ENCODE assay signal across 24 cellular contexts in genomic region chr15:88264622-88265021, GRCh38. TPM values are rescaled to one million over a fixed set of nuclear protein-coding genes. Genes with fewer than 3 reads are reported as not detected.
"Had no signal": no experiment of that assay in that cellular context is flagged by ENCODE, and none has a peak within 500 bp of the region (broad histone marks: within the 10 kb centered on the region; RNA-seq: fewer than 3 reads in every experiment).

No MANE protein-coding gene starts in this region.

- H3K4me3 ChIP-seq: ovary, psoas muscle, right lobe of liver, sigmoid colon, stomach, thoracic aorta, thyroid gland, tibial nerve, upper lobe of left lung, vagina had no signal

- ATAC-seq: naive thymus-derived CD8-positive, alpha-beta T cell; psoas muscle; right cardiac atrium; right lobe of liver; stimulated activated effector memory CD8-positive, alpha-beta T cell treated with anti-CD3 and anti-CD28 coated beads, Interleukin-12 subunit alpha, Interleukin-12 subunit beta, amount 100 ng/mL, for 72 hours; stimulated activated naive B cell treated with anti-CD40 and anti-IgM and Interleukin-4, amounts not matched to agents 10 μg/mL and 1 μg/mL and 100 μg/mL, for 72 hours had no signal

- H2AFZ ChIP-seq: parathyroid adenoma had no signal

- H3K4me1 ChIP-seq: parathyroid adenoma, psoas muscle, right lobe of liver, sigmoid colon, stomach, thyroid gland, tibial nerve, upper lobe of left lung, vagina had no signal

- H3K9ac ChIP-seq: parathyroid adenoma had no signal

- H3K27ac ChIP-seq: ovary, parathyroid adenoma, psoas muscle, right lobe of liver, sigmoid colon, stomach, thoracic aorta, thyroid gland, tibial nerve, upper lobe of left lung, vagina had no signal

- DNase-seq: naive B cell; naive thymus-derived CD8-positive, alpha-beta T cell; occipital lobe; ovary; psoas muscle; right cardiac atrium; right lobe of liver; sigmoid colon; small intestine; stimulated activated CD4-positive, alpha-beta T cell treated with anti-CD3 and anti-CD28 coated beads, Interleukin-15, amount 100 ng/mL, for 24 hours; stimulated activated CD4-positive, alpha-beta T cell treated with anti-CD3 and anti-CD28 coated beads, Interleukin-2, amount 100 ng/mL, for 24 hours; stimulated activated CD4-positive, alpha-beta T cell treated with anti-CD3 and anti-CD28 coated beads, Interleukin-2, amount 100 ng/mL, for 48 hours; stimulated activated CD4-positive, alpha-beta T cell treated with anti-CD3 and anti-CD28 coated beads, Interleukin-4, amount 100 ng/mL, for 24 hours; stimulated activated naive B cell treated with anti-CD40 and anti-IgM and Interleukin-4, amounts not matched to agents 10 μg/mL and 1 μg/mL and 100 μg/mL, for 72 hours; stimulated activated naive CD4-positive, alpha-beta T cell treated with Interleukin-2 at 50 U/mL for 16 hours; stomach; thyroid gland; trophoblast cell; upper lobe of left lung had no signal

- H3K9me3 ChIP-seq: ovary, psoas muscle, right lobe of liver, sigmoid colon, stomach, thoracic aorta, thyroid gland, tibial nerve, upper lobe of left lung, vagina had no signal

- H3K27me3 ChIP-seq: ovary, right lobe of liver, thyroid gland, tibial nerve, upper lobe of left lung, vagina had no signal

- H3K36me3 ChIP-seq: ovary, right lobe of liver, sigmoid colon, stomach, thoracic aorta, thyroid gland, tibial nerve, upper lobe of left lung, vagina had no signal

RNA-seq across cellular contexts. Expression of gene NTRK3, which starts 8.1 kb away (rescaled TPM):
- polyA plus RNA-seq: naive thymus-derived CD8-positive, alpha-beta T cell had no signal
